14 cellular contexts compared by ENCODE assay signal in genomic region chr19:17751912-17752273, GRCh38. TPM values are rescaled to one million over a fixed set of nuclear protein-coding genes. Genes with fewer than 3 reads are reported as not detected.
DNase-seq lines count a peak whose midpoint lies in the region; ATAC-seq and TF ChIP-seq lines count a peak whose summit lies in the region.
"Had no signal": no experiment of that assay in that cellular context is flagged by ENCODE, and none has a peak within 500 bp of the region (broad histone marks: within the 10 kb centered on the region; RNA-seq: fewer than 3 reads in every experiment).

No MANE protein-coding gene starts in this region.

- H3K4me1 ChIP-seq in CD8-positive, alpha-beta T cell (ENCODE audit: insufficient read depth, low read length) = peaks cover 73% of the 10 kb centered on the region
- H3K4me1 ChIP-seq in KMS-11 (ENCODE audit: low read depth, poor library complexity, severe bottlenecking) = peaks cover 49% of the 10 kb centered on the region
- H3K4me1 ChIP-seq in SJCRH30 = no peaks in the 10 kb centered on the region

- H3K79me2 ChIP-seq in KMS-11 (ENCODE audit: insufficient read depth, low read depth) = peaks cover 11% of the 10 kb centered on the region; the same call in 1 of the 2 replicates

- H3K4me1 Mint-ChIP-seq in CD8-positive, alpha-beta T cell (ENCODE audit: low read depth) = peaks cover 64% of the 10 kb centered on the region
- H3K4me1 Mint-ChIP-seq in activated T-helper 2 cell treated with anti-CD3 and anti-CD28 coated beads, Interferon-gamma antibody, Interleukin-2, Interleukin-4, amounts not matched to agents 10 μg/mL and 5 μg/mL and 100 μg/mL, durations not matched to agents 14 hours and 24 hours and 36 hours (ENCODE audit: low read depth) = peaks cover 43% of the 10 kb centered on the region
- H3K4me1 Mint-ChIP-seq in natural killer cell treated with Interleukin-12 subunit alpha and Interleukin-12 subunit beta and Interleukin-15 and Interleukin-18, amount 100 ng/mL, for 72 hours (ENCODE audit: low read depth in 2 of 2) = peaks cover 31 to 40% of the 10 kb centered on the region in 2 donors

- no peak for ATAC-seq in CD8-positive, alpha-beta T cell
- ATAC-seq in natural killer cell treated with Interleukin-12 subunit alpha and Interleukin-12 subunit beta and Interleukin-15 and Interleukin-18, amount 100 ng/mL, for 72 hours = no peak
- ATAC-seq in HG02571 (IDR thresholded peaks at IDR 0.05; ENCODE audit: unreplicated experiment) = no peak
- ATAC-seq: psoas muscle had no signal

- CTCF ChIA-PET in CD8-positive, alpha-beta T cell (lab: Charles Lee) = interaction anchor here (1.0 to 1.5 kb wide), 3 partner anchors 9 to 47 kb away, joined by 3 to 5 read pairs (median 4); no protein-coding TSS in a partner anchor

- no peak for TF ChIP-seq CTCF in CD8-positive, alpha-beta T cell (IDR thresholded peaks at IDR 0.05)
- TF ChIP-seq CTCF in KMS-11 (conservative IDR thresholded peaks at IDR 0.05; ENCODE audit: low read depth, low read length) = no peak

- H2AFZ ChIP-seq in KMS-11 (ENCODE audit: low read depth) = peak overlapping the region; percentile 85
- H2AFZ ChIP-seq: PC-9 had no signal

- no peaks in the 10 kb centered on the region for H3K27me3 Mint-ChIP-seq in CD8-positive, alpha-beta T cell (ENCODE audit: low read depth)
- H3K27me3 Mint-ChIP-seq in activated T-helper 2 cell treated with anti-CD3 and anti-CD28 coated beads, Interferon-gamma antibody, Interleukin-2, Interleukin-4, amounts not matched to agents 10 μg/mL and 5 μg/mL and 100 μg/mL, durations not matched to agents 14 hours and 24 hours and 36 hours (ENCODE audit: low read depth) = no peaks in the 10 kb centered on the region
- H3K27me3 Mint-ChIP-seq in natural killer cell treated with Interleukin-12 subunit alpha and Interleukin-12 subunit beta and Interleukin-15 and Interleukin-18, amount 100 ng/mL, for 72 hours = no peaks in the 10 kb centered on the region

- peak overlapping the region; percentile 99 for H3K4me2 ChIP-seq in KMS-11
- H3K4me2 ChIP-seq: PC-9 had no signal

- DNase-seq in CD8-positive, alpha-beta T cell = no peak
- no peak for DNase-seq in activated T-helper 2 cell treated with anti-CD3 and anti-CD28 coated beads, Interferon-gamma antibody, Interleukin-2, Interleukin-4, amounts not matched to agents 10 μg/mL and 5 μg/mL and 100 μg/mL, durations not matched to agents 14 hours and 24 hours and 36 hours (ENCODE audit: low spot score)
- no peak for DNase-seq in natural killer cell treated with Interleukin-12 subunit alpha and Interleukin-12 subunit beta and Interleukin-15 and Interleukin-18, amount 100 ng/mL, for 72 hours (ENCODE audit: low spot score)
- no peak for DNase-seq in stimulated activated CD4-positive, alpha-beta T cell treated with anti-CD3 and anti-CD28 coated beads, Interleukin-4, amount 100 ng/mL, for 24 hours
- DNase-seq in SJCRH30 (no peak), cerebellar nuclear complex (lab: John Stamatoyannopoulos, UW) (no peak)
- DNase-seq: Calu3, H9, kidney glomerular epithelial cell, PC-9, WERI-Rb-1 had no signal

- H3K9ac ChIP-seq in KMS-11 = peak overlapping the region; percentile 88

- intact Hi-C loops in CD8-positive, alpha-beta T cell (cut with DNase I, micrococcal nuclease) = loop anchor here (1.0 to 2.0 kb wide), 2 partner anchors 33 to 367 kb away; partner anchors contain the start of gene MAP1S (in 1 of the 2)
- intact Hi-C loops in activated T-helper 2 cell treated with anti-CD3 and anti-CD28 coated beads, Interferon-gamma antibody, Interleukin-2, Interleukin-4, amounts not matched to agents 10 μg/mL and 5 μg/mL and 100 μg/mL, durations not matched to agents 14 hours and 24 hours and 36 hours (cut with micrococcal nuclease) = loop anchor here (5.0 kb wide), 1 partner anchor 105 kb away; the partner anchor contains the start of gene RPL18A

- peaks cover 13% of the 10 kb centered on the region for H3K36me3 ChIP-seq in CD8-positive, alpha-beta T cell (ENCODE audit: insufficient read depth, low read length)
- H3K36me3 ChIP-seq in KMS-11 (ENCODE audit: insufficient read depth) (no peaks in the 10 kb centered on the region), SJCRH30 (no peaks in the 10 kb centered on the region)
- H3K36me3 ChIP-seq: WERI-Rb-1 had no signal

- POLR2A ChIA-PET in CD8-positive, alpha-beta T cell (lab: Charles Lee) = interaction anchor here (0.9 to 2.6 kb wide), 6 partner anchors 10 to 248 kb away, joined by 3 to 14 read pairs (median 4); partner anchors contain the start of genes MAP1S and RPL18A

- H4K20me1 ChIP-seq in KMS-11 (ENCODE audit: insufficient read depth) = no peaks in the 10 kb centered on the region

- H3K4me3 ChIP-seq in CD8-positive, alpha-beta T cell (ENCODE audit: low read depth, low read length) = peak overlapping the region; percentile 57
- H3K4me3 ChIP-seq in KMS-11 (IDR thresholded peaks at IDR 0.05; ENCODE audit: insufficient read depth, low read depth, low read length) (no peak overlapping the region), SJCRH30 (no peak overlapping the region)
- H3K4me3 ChIP-seq: PC-9, psoas muscle had no signal

- H3K9me3 ChIP-seq in CD8-positive, alpha-beta T cell (ENCODE audit: low read length) = no peaks in the 10 kb centered on the region
- H3K9me3 ChIP-seq in SJCRH30 (replicated peaks) = no peaks in the 10 kb centered on the region
- H3K9me3 ChIP-seq: psoas muscle had no signal

- H3K4me3 Mint-ChIP-seq in CD8-positive, alpha-beta T cell = peak overlapping the region; percentile 89
- H3K4me3 Mint-ChIP-seq in activated T-helper 2 cell treated with anti-CD3 and anti-CD28 coated beads, Interferon-gamma antibody, Interleukin-2, Interleukin-4, amounts not matched to agents 10 μg/mL and 5 μg/mL and 100 μg/mL, durations not matched to agents 14 hours and 24 hours and 36 hours (ENCODE audit: low read depth) = peak overlapping the region; percentile 88
- H3K4me3 Mint-ChIP-seq in natural killer cell treated with Interleukin-12 subunit alpha and Interleukin-12 subunit beta and Interleukin-15 and Interleukin-18, amount 100 ng/mL, for 72 hours = peak overlapping the region; percentile 92
- H3K4me3 Mint-ChIP-seq: H9 had no signal

- H3K27me3 ChIP-seq in CD8-positive, alpha-beta T cell (ENCODE audit: insufficient read depth, low read length) = no peaks in the 10 kb centered on the region
- H3K27me3 ChIP-seq in KMS-11 (ENCODE audit: insufficient read depth, low read depth) = no peaks in the 10 kb centered on the region
- H3K27me3 ChIP-seq in SJCRH30 = no peaks in the 10 kb centered on the region

- peak overlapping the region; percentile 95 for H3K27ac Mint-ChIP-seq in CD8-positive, alpha-beta T cell
- peak overlapping the region; percentile 92 for H3K27ac Mint-ChIP-seq in activated T-helper 2 cell treated with anti-CD3 and anti-CD28 coated beads, Interferon-gamma antibody, Interleukin-2, Interleukin-4, amounts not matched to agents 10 μg/mL and 5 μg/mL and 100 μg/mL, durations not matched to agents 14 hours and 24 hours and 36 hours
- peak overlapping the region; percentile 97 to 98 for H3K27ac Mint-ChIP-seq in natural killer cell treated with Interleukin-12 subunit alpha and Interleukin-12 subunit beta and Interleukin-15 and Interleukin-18, amount 100 ng/mL, for 72 hours
- H3K27ac Mint-ChIP-seq: H9 had no signal

- H3K27ac ChIP-seq in CD8-positive, alpha-beta T cell (ENCODE audit: low read depth, low read length) = peak overlapping the region; percentile 68
- H3K27ac ChIP-seq in KMS-11 (peak overlapping the region; percentile 86), SJCRH30 (no peak overlapping the region)
- H3K27ac ChIP-seq: PC-9, psoas muscle, WERI-Rb-1 had no signal

- peaks cover 29% of the 10 kb centered on the region for H3K36me3 Mint-ChIP-seq in CD8-positive, alpha-beta T cell
- H3K36me3 Mint-ChIP-seq in activated T-helper 2 cell treated with anti-CD3 and anti-CD28 coated beads, Interferon-gamma antibody, Interleukin-2, Interleukin-4, amounts not matched to agents 10 μg/mL and 5 μg/mL and 100 μg/mL, durations not matched to agents 14 hours and 24 hours and 36 hours (ENCODE audit: low read depth) = peaks cover 42% of the 10 kb centered on the region
- H3K36me3 Mint-ChIP-seq in natural killer cell treated with Interleukin-12 subunit alpha and Interleukin-12 subunit beta and Interleukin-15 and Interleukin-18, amount 100 ng/mL, for 72 hours = peaks cover 5% of the 10 kb centered on the region

- no peaks in the 10 kb centered on the region for H3K9me3 Mint-ChIP-seq in CD8-positive, alpha-beta T cell
- no peaks in the 10 kb centered on the region for H3K9me3 Mint-ChIP-seq in activated T-helper 2 cell treated with anti-CD3 and anti-CD28 coated beads, Interferon-gamma antibody, Interleukin-2, Interleukin-4, amounts not matched to agents 10 μg/mL and 5 μg/mL and 100 μg/mL, durations not matched to agents 14 hours and 24 hours and 36 hours
- H3K9me3 Mint-ChIP-seq in natural killer cell treated with Interleukin-12 subunit alpha and Interleukin-12 subunit beta and Interleukin-15 and Interleukin-18, amount 100 ng/mL, for 72 hours = no peaks in the 10 kb centered on the region
- H3K9me3 Mint-ChIP-seq: H9 had no signal

RNA-seq across cellular contexts. Expression of gene FCHO1, which starts 0.6 kb away (rescaled TPM):
- 10 to 100 TPM; 36.7 to 38.4 TPM for total RNA-seq in CD8-positive, alpha-beta T cell
- 74.7 and 75.6 TPM in 2 replicates for total RNA-seq in activated T-helper 2 cell treated with anti-CD3 and anti-CD28 coated beads, Interferon-gamma antibody, Interleukin-2, Interleukin-4, amounts not matched to agents 10 μg/mL and 5 μg/mL and 100 μg/mL, durations not matched to agents 14 hours and 24 hours and 36 hours
- total RNA-seq in natural killer cell treated with Interleukin-12 subunit alpha and Interleukin-12 subunit beta and Interleukin-15 and Interleukin-18, amount 100 ng/mL, for 72 hours = 10 to 100 TPM; 28.6 to 71.0 TPM
- 2.8 and 3.0 TPM in 2 replicates for total RNA-seq in SJCRH30 (2014; rRNA removed; shearing (Covaris generic))

RNA-seq across cellular contexts. Expression of gene MAP1S, which starts 32.6 kb away (rescaled TPM):
- 10 to 100 TPM; 28.1 to 29.7 TPM for total RNA-seq in CD8-positive, alpha-beta T cell
- 66.7 and 80.3 TPM in 2 replicates for total RNA-seq in activated T-helper 2 cell treated with anti-CD3 and anti-CD28 coated beads, Interferon-gamma antibody, Interleukin-2, Interleukin-4, amounts not matched to agents 10 μg/mL and 5 μg/mL and 100 μg/mL, durations not matched to agents 14 hours and 24 hours and 36 hours
- total RNA-seq in natural killer cell treated with Interleukin-12 subunit alpha and Interleukin-12 subunit beta and Interleukin-15 and Interleukin-18, amount 100 ng/mL, for 72 hours = 10 to 100 TPM; 71.0 to 75.6 TPM
- total RNA-seq in SJCRH30 (2014; rRNA removed; shearing (Covaris generic)) = 27.3 and 29.6 TPM in 2 replicates

RNA-seq across cellular contexts. Expression of gene B3GNT3, which starts 43.0 kb away (rescaled TPM):
- not detected for total RNA-seq in CD8-positive, alpha-beta T cell
- not detected in 2 replicates for total RNA-seq in activated T-helper 2 cell treated with anti-CD3 and anti-CD28 coated beads, Interferon-gamma antibody, Interleukin-2, Interleukin-4, amounts not matched to agents 10 μg/mL and 5 μg/mL and 100 μg/mL, durations not matched to agents 14 hours and 24 hours and 36 hours
- not detected for total RNA-seq in natural killer cell treated with Interleukin-12 subunit alpha and Interleukin-12 subunit beta and Interleukin-15 and Interleukin-18, amount 100 ng/mL, for 72 hours
- not detected in 2 replicates for total RNA-seq in SJCRH30 (2014; rRNA removed; shearing (Covaris generic))
